ENCODE assay signal across 9 cellular contexts in the genomic region with DNA sequence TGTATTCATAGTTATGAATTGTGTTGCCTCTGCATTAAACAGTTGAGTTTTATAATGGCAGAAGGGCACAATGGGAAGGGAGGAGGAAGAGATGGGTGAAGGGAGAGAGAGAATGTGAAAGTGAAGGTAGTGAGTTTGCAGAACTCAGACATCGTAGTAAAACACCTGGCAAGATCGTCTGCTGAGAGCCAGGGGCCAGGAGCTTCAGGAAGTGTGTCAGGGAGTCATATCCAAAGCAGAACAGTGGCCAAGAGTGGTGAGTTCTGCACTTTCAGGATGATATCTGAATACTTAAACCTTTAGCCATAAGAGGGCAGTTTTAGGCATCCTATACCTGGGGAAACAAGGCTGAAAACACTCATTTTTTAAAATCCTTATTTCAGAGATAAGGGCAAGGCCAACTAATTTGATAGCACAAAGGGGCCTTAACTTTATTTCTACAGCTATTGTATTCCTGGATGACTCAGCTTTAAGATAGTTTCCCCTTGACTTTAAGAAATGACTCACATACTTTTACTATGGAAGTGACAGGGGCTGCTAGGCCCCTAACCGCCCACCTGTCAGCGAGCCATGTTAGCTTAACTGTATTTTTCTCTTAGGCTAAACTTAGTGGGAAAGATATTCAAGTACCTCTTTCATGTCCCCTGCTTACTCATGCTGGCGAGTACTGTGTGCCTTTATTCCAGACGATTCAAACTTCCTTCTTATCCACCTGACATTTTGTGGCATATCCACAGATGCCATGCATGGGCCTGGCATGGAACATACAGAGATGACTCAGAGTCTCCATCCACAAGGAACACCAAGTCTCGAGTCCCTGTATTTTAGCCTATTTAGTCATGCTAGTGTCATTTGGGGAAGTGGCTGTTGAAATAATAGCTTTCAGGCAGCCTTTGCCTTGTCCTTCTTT. TPM values are rescaled to one million over a fixed set of nuclear protein-coding genes. Genes with fewer than 3 reads are reported as not detected.
DNase-seq lines count a peak whose midpoint lies in the region; ATAC-seq, FAIRE-seq and TF ChIP-seq lines count a peak whose summit lies in the region.
"Had no signal": no experiment of that assay in that cellular context is flagged by ENCODE, and none has a peak within 500 bp of the region (broad histone marks: within the 10 kb centered on the region; RNA-seq: fewer than 3 reads in every experiment).

No MANE protein-coding gene starts in this region.

- H3K4me3 ChIP-seq in A673 (ENCODE audit: low read depth, low read length, poor library complexity, severe bottlenecking) (no peak overlapping the region), endodermal cell (ENCODE audit: low read length) (no peak overlapping the region), sigmoid colon (no peak overlapping the region)

- H3K4me1 ChIP-seq in A673 (ENCODE audit: insufficient read depth, low read length, poor library complexity, severe bottlenecking) (peaks cover 50% of the 10 kb centered on the region), endodermal cell (ENCODE audit: control insufficient read depth, insufficient read depth, low read length) (peaks cover 19% of the 10 kb centered on the region), sigmoid colon (peaks cover 0 to 48% (median 40%) of the 10 kb centered on the region in 4 donors)

- H3K36me3 Mint-ChIP-seq in endodermal cell (ENCODE audit: low read depth), result peaks cover 2% of the 10 kb centered on the region

- 64 to 81% methylated on average over 4 to 7 of the region's 7 CpGs for WGBS in endodermal cell (ENCODE audit: insufficient coverage in 1 of 2, insufficient read length in 1 of 2), 2 experiments
- 37 to 50% methylated on average over 7 of the region's 7 CpGs for WGBS in sigmoid colon, 2 donors

- CTCF ChIA-PET in A673 (lab: Charles Lee), result interaction anchor here (1.0 to 1.1 kb wide), 2 partner anchors 10 to 17 kb away, joined by 3 to 6 read pairs; no protein-coding TSS in a partner anchor

- intact Hi-C loops in A673 (cut with micrococcal nuclease; ENCODE audit: unreplicated experiment) (loop anchor here (5.0 kb wide), 1 partner anchor 270 kb away; the partner anchor contains the start of gene HAPLN3), sigmoid colon (cut with DNase I) (loop anchor here (5.0 kb wide), 1 partner anchor 35 kb away; no protein-coding TSS in a partner anchor)

- H3K27me3 ChIP-seq in A673 (replicated peaks; ENCODE audit: insufficient read depth, low read depth, low read length, poor library complexity), result no peaks in the 10 kb centered on the region
- no peaks in the 10 kb centered on the region for H3K27me3 ChIP-seq in endodermal cell (ENCODE audit: control insufficient read depth, insufficient read depth, low read length, poor library complexity, severe bottlenecking)
- H3K27me3 ChIP-seq in sigmoid colon, result no peaks in the 10 kb centered on the region

- H3K9me3 ChIP-seq in A673 (ENCODE audit: low read depth, low read length, poor library complexity, severe bottlenecking), result no peaks in the 10 kb centered on the region
- H3K9me3 ChIP-seq in endodermal cell (ENCODE audit: control insufficient read depth, low read length), result no peaks in the 10 kb centered on the region
- H3K9me3 ChIP-seq in sigmoid colon, result no peaks in the 10 kb centered on the region

- no peak overlapping the region for H3K4me3 Mint-ChIP-seq in endodermal cell

- BruUV-seq in A673 (replicated peaks; lab: Mats Ljungman, UMichigan), result no TSS peak

- peaks cover 26% of the 10 kb centered on the region for H3K4me1 Mint-ChIP-seq in endodermal cell

- POLR2A ChIA-PET in A673 (lab: Charles Lee; ENCODE audit: low non-redundant PET), result no interaction called here

- no peaks in the 10 kb centered on the region for H3K27me3 Mint-ChIP-seq in endodermal cell (ENCODE audit: insufficient read depth)

- peak; percentile 28 for FAIRE-seq in GM19239 (lab: Jason Lieb, UNC)

- H3K9me3 Mint-ChIP-seq in endodermal cell, result no peaks in the 10 kb centered on the region

- TF ChIP-seq EP300 in sigmoid colon (IDR thresholded peaks at IDR 0.05), result peak in 1 of 4 donors; percentile 38

- ATAC-seq in HG03175 (IDR thresholded peaks at IDR 0.05; ENCODE audit: unreplicated experiment), result peak; percentile 75

- peak; percentile 34 for DNase-seq in A673 (ENCODE audit: low spot score)
- DNase-seq in GM19239 (ENCODE audit: insufficient read length, low spot score), result peak; percentile 17
- peak; percentile 16 for DNase-seq in activated CD4-positive, CD25-positive, alpha-beta regulatory T cell treated with anti-CD3 and anti-CD28 coated beads, Interleukin-2, amount 50 U/mL, for 16 hours (ENCODE audit: low read depth, low spot score)
- peak; percentile 53 for DNase-seq in endodermal cell
- no peak for DNase-seq in sigmoid colon
- no peak for DNase-seq in DMS153 treated with DMSO at 0.1 percent for 48 hours (lab: John Stamatoyannopoulos, UW; ENCODE audit: unreplicated experiment)
- DNase-seq in GOT3 (lab: John Stamatoyannopoulos, UW), result no peak

- H3K27ac Mint-ChIP-seq in endodermal cell, result peak overlapping the region; percentile 41

- TF ChIP-seq POLR2A in sigmoid colon (IDR thresholded peaks at IDR 0.05), result no peak

- no peak overlapping the region for H3K9ac ChIP-seq in endodermal cell (ENCODE audit: extremely low read depth, low read length, poor library complexity, severe bottlenecking)

- TF ChIP-seq CTCF in A673 (conservative IDR thresholded peaks at IDR 0.05; ENCODE audit: low read depth, low read length) (no peak), endodermal cell (conservative IDR thresholded peaks at IDR 0.05) (no peak), sigmoid colon (IDR thresholded peaks at IDR 0.05) (no peak)

- H3K36me3 ChIP-seq in A673 (ENCODE audit: insufficient read depth, low read length, poor library complexity, severe bottlenecking) (no peaks in the 10 kb centered on the region), endodermal cell (ENCODE audit: control insufficient read depth, insufficient read depth, low read length) (no peaks in the 10 kb centered on the region), sigmoid colon (peaks cover 0 to 10% (median 0%) of the 10 kb centered on the region in 4 donors)

- no peak overlapping the region for H3K27ac ChIP-seq in A673 (ENCODE audit: low read depth, low read length, poor library complexity, severe bottlenecking)
- H3K27ac ChIP-seq in endodermal cell (ENCODE audit: low read depth, low read length), result no peak overlapping the region
- H3K27ac ChIP-seq in sigmoid colon, result peak overlapping the region; percentile 11 to 65 (median 32)

RNA-seq across cellular contexts. Expression of gene RLBP1, which starts 53.9 kb away (rescaled TPM):
- total RNA-seq in A673 (2021) (not detected in 2 replicates), endodermal cell (not detected), sigmoid colon (1 to 10 TPM in 2 of 4 donors, under 1 TPM in 1, not detected in 1; 0.27 to 6.6 (median 1.8) TPM)
- not detected for polyA plus RNA-seq in endodermal cell (2013, experiment 1 of 2)
- 0.41 TPM for polyA plus RNA-seq in endodermal cell (2013, experiment 2 of 2)
- polyA plus RNA-seq in sigmoid colon, result under 1 TPM in 1 of 3 donors, not detected in 2; 0.50 TPM
- polyA plus RNA-seq: esophagus had no signal

Comparison
In these comparisons a context has a peak if more than half of its experiments do, and no peak if none do; other contexts are left out.
1. DNase-seq: peak in A673 (single experiment), GM19239 (single experiment), activated CD4-positive, CD25-positive, alpha-beta regulatory T cell treated with anti-CD3 and anti-CD28 coated beads, Interleukin-2, amount 50 U/mL, for 16 hours (single experiment) and endodermal cell (single experiment); none in sigmoid colon (single experiment), DMS153 treated with DMSO at 0.1 percent for 48 hours (single experiment) and GOT3 (single experiment).
2. H3K27ac ChIP-seq: peak in sigmoid colon (4 of 4); none in A673 (single experiment) and endodermal cell (single experiment).